Comparison of ENCODE assay signal across 8 cellular contexts in the genomic region with DNA sequence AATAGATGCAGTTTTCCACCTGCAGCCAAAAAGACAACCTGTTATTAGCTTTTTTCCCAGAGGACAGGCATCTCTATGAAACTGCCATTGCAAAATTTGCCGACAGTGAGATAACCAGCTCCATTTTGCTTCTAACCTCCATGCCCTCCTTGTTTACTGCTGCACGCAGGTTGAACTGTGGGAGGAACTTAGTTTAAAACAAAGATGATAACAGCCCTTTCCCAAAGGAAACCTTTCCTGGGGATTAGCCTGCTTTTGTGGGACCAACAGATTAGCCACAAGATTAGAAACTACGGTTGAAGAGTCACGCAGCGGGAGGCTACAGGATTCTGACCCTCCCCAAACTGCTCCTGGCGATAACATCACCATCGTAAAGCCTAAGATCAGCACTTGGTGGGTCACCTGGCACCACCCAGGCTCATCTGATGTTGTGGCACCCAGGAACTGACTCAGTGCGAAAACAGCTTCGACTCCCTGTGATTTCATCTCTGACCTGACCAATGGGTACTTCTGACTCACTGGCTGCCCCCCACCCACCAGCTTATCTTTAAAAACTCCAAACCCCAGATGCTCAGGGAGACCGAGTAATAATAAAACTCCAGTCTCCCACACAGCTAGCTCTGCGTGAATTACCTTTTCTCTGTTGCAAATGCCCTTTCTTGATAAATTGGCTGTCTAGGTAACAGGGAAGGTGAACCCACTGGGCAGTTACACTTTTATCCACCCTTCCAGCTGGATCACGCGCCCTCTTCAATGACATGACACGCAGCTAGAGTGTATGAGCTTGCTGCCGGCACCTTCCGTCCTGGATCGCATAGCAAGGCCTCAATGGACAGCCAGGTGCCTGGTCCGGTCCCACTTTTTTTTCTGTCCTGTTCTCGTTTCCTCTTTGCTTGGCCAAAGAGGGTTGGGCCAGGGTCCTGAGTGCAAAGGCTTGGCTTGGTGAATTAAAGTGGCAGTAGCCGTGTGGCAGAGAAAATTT. TPM values are rescaled to one million over a fixed set of nuclear protein-coding genes. Genes with fewer than 3 reads are reported as not detected.
A peak's percentile ranks its signal among the peaks of the same experiment; 100 is the strongest.
DNase-seq lines count a peak whose midpoint lies in the region; TF ChIP-seq lines count a peak whose summit lies in the region.

No MANE protein-coding gene starts in this region.

- peaks cover 36 to 66% (median 45%) of the 10 kb centered on the region in 4 donors for H3K4me1 Mint-ChIP-seq in CD4-positive, alpha-beta memory T cell
- H3K4me1 Mint-ChIP-seq in glutamatergic neuron (ENCODE audit: low read depth, unreplicated experiment), result peaks cover 9% of the 10 kb centered on the region

- peaks cover 13% of the 10 kb centered on the region; the same call in 1 of the 2 replicates for H3K79me2 ChIP-seq in Karpas-422 (ENCODE audit: low read length)

- H3K36me3 ChIP-seq in CD4-positive, alpha-beta memory T cell (ENCODE audit: insufficient read depth, low read length), result peaks cover 25% of the 10 kb centered on the region
- peaks cover 21% of the 10 kb centered on the region for H3K36me3 ChIP-seq in Karpas-422 (ENCODE audit: insufficient read depth, low read length)
- H3K36me3 ChIP-seq in skeletal muscle tissue (ENCODE audit: control insufficient read depth in 3 of 3, insufficient read depth in 3 of 3, low read length in 3 of 3), result peaks cover 35 to 40% (median 40%) of the 10 kb centered on the region in 3 donors

- peak overlapping the region; percentile 88 to 92 (median 89) for H3K4me3 Mint-ChIP-seq in CD4-positive, alpha-beta memory T cell
- peak overlapping the region; percentile 84 for H3K4me3 Mint-ChIP-seq in glutamatergic neuron (ENCODE audit: unreplicated experiment)

- no peaks in the 10 kb centered on the region for H3K9me3 Mint-ChIP-seq in CD4-positive, alpha-beta memory T cell
- peaks cover 9% of the 10 kb centered on the region for H3K9me3 Mint-ChIP-seq in glutamatergic neuron (ENCODE audit: unreplicated experiment)

- CTCF ChIA-PET in CD4-positive, alpha-beta memory T cell (lab: Charles Lee; ENCODE audit: partially characterized antibody), result interaction anchor here (0.9 to 1.8 kb wide), 11 partner anchors 11 to 208 kb away, joined by 3 to 9 read pairs (median 3); a partner anchor contains a TSS

- peak overlapping the region; percentile 97 for H3K27ac ChIP-seq in CD4-positive, alpha-beta memory T cell (ENCODE audit: low read depth, low read length)
- H3K27ac ChIP-seq in Karpas-422 (ENCODE audit: low read length), result peak overlapping the region; percentile 38
- H3K27ac ChIP-seq in skeletal muscle tissue (ENCODE audit: low read depth, low read length), result peak overlapping the region; percentile 84

- H3K27me3 ChIP-seq in CD4-positive, alpha-beta memory T cell (ENCODE audit: insufficient read depth, low read length), result no peaks in the 10 kb centered on the region
- H3K27me3 ChIP-seq in Karpas-422 (ENCODE audit: low read length), result no peaks in the 10 kb centered on the region
- H3K27me3 ChIP-seq in skeletal muscle tissue (ENCODE audit: control insufficient read depth in 3 of 3, insufficient read depth in 3 of 3, low read length in 3 of 3), result no peaks in the 10 kb centered on the region

- H3K4me1 ChIP-seq in CD4-positive, alpha-beta memory T cell (ENCODE audit: insufficient read depth, low read length), result peaks cover 56% of the 10 kb centered on the region
- H3K4me1 ChIP-seq in Karpas-422 (ENCODE audit: low read length) (peaks cover 54% of the 10 kb centered on the region), skeletal muscle tissue (ENCODE audit: control insufficient read depth in 3 of 3, insufficient read depth in 3 of 3, low read length in 3 of 3) (peaks cover 38 to 51% (median 50%) of the 10 kb centered on the region in 3 donors)

- H2AFZ ChIP-seq in Karpas-422 (ENCODE audit: low read length), result no peak overlapping the region

- no peak for TF ChIP-seq CTCF in glutamatergic neuron (IDR thresholded peaks at IDR 0.05; ENCODE audit: partially characterized antibody, unreplicated experiment)

- intact Hi-C loops in CD4-positive, alpha-beta memory T cell (cut with micrococcal nuclease), result loop anchor here (2.0 to 10.0 kb wide), 2 partner anchors 19 to 401 kb away; a partner anchor contains a TSS

- no peaks in the 10 kb centered on the region for H3K9me3 ChIP-seq in CD4-positive, alpha-beta memory T cell (ENCODE audit: control insufficient read depth in 1 of 2, low read length in 2 of 2)
- H3K9me3 ChIP-seq in Karpas-422 (ENCODE audit: low read length) (no peaks in the 10 kb centered on the region), skeletal muscle tissue (ENCODE audit: control insufficient read depth in 3 of 3, low read length in 3 of 3) (no peaks in the 10 kb centered on the region)

- peak overlapping the region; percentile 77 for H3K4me2 ChIP-seq in Karpas-422 (ENCODE audit: low read depth, low read length, poor library complexity, severe bottlenecking)

- no peaks in the 10 kb centered on the region for H3K9me2 ChIP-seq in Karpas-422 (replicated peaks; ENCODE audit: insufficient read depth, low read length)

- peak overlapping the region; percentile 90 to 99 (median 95) for H3K27ac Mint-ChIP-seq in CD4-positive, alpha-beta memory T cell
- H3K27ac Mint-ChIP-seq in glutamatergic neuron (ENCODE audit: unreplicated experiment), result peak overlapping the region; percentile 33

- peak in 4 of 5 donors; percentile 33 to 90 (median 44) for DNase-seq in CD4-positive, alpha-beta memory T cell
- DNase-seq in Karpas-422 (peak; percentile 63), glutamatergic neuron (no peak), inferior parietal cortex (ENCODE audit: extremely low spot score) (no peak), globus pallidus (ENCODE audit: low spot score) (no peak), iPS-NIHi7 (ENCODE audit: extremely low spot score) (no peak)
- peak; percentile 47 for DNase-seq in activated T-cell treated with anti-CD3 and anti-CD28 coated beads, Interleukin-2, amount 50 U/mL, for 1 hour

- H3K27me3 Mint-ChIP-seq in CD4-positive, alpha-beta memory T cell, result no peaks in the 10 kb centered on the region
- peaks cover 6% of the 10 kb centered on the region for H3K27me3 Mint-ChIP-seq in glutamatergic neuron (ENCODE audit: unreplicated experiment)

- peaks cover 25% of the 10 kb centered on the region; the same call in 1 of the 2 replicates for H4K20me1 ChIP-seq in Karpas-422 (ENCODE audit: insufficient read depth, low read depth, low read length)

- peak overlapping the region; percentile 91 to 92 for H3K4me3 ChIP-seq in CD4-positive, alpha-beta memory T cell (ENCODE audit: low read length in 2 of 2)
- H3K4me3 ChIP-seq in Karpas-422 (ENCODE audit: low read length) (peak overlapping the region; percentile 77), skeletal muscle tissue (ENCODE audit: low read length in 3 of 3) (peak overlapping the region; percentile 86 to 95 (median 94))

- POLR2A ChIA-PET in CD4-positive, alpha-beta memory T cell (lab: Charles Lee; ENCODE audit: partially characterized antibody), result interaction anchor here (0.7 to 5.4 kb wide), 28 partner anchors 8 to 524 kb away, joined by 3 to 82 read pairs (median 4); a partner anchor contains a TSS

- H3K9ac ChIP-seq in Karpas-422 (ENCODE audit: low read length) (peak overlapping the region; percentile 86), skeletal muscle tissue (ENCODE audit: low read depth in 1 of 3, low read length in 3 of 3) (peak overlapping the region; percentile 94 to 95 (median 95))

- H3K36me3 Mint-ChIP-seq in CD4-positive, alpha-beta memory T cell, result peaks cover 17 to 55% of the 10 kb centered on the region in 2 donors
- H3K36me3 Mint-ChIP-seq in glutamatergic neuron (ENCODE audit: unreplicated experiment), result no peaks in the 10 kb centered on the region

RNA-seq across cellular contexts. Expression of a gene that starts 27.2 kb away (rescaled TPM):
- 10 to 100 TPM; 41.3 to 41.4 TPM for total RNA-seq in CD4-positive, alpha-beta memory T cell
- 10 to 100 TPM in 1 of 2 donors, 1 to 10 TPM in 1; 2.6 to 35.5 TPM for polyA plus RNA-seq in CD4-positive, alpha-beta memory T cell
- 19.2 and 27.6 TPM in 2 replicates for total RNA-seq in Karpas-422 (2014; rRNA removed; shearing (Covaris generic); ENCODE audit: low replicate concordance)
- total RNA-seq in glutamatergic neuron (ENCODE audit: unreplicated experiment) (17.2 TPM), skeletal muscle tissue (10.4 TPM)

RNA-seq across cellular contexts. Expression of a gene that starts 27.3 kb away (rescaled TPM):
- 1 to 10 TPM; 2.8 to 3.2 TPM for total RNA-seq in CD4-positive, alpha-beta memory T cell
- polyA plus RNA-seq in CD4-positive, alpha-beta memory T cell, result 1 to 10 TPM in 1 of 2 donors, under 1 TPM in 1; 0.55 to 1.9 TPM
- 3.0 and 3.8 TPM in 2 replicates for total RNA-seq in Karpas-422 (2014; rRNA removed; shearing (Covaris generic); ENCODE audit: low replicate concordance)
- 34.5 TPM for total RNA-seq in glutamatergic neuron (ENCODE audit: unreplicated experiment)
- total RNA-seq in skeletal muscle tissue, result 12.5 TPM

Comparison
In these comparisons a context has a peak if more than half of its experiments do, and no peak if none do; other contexts are left out.
1. DNase-seq: peak in CD4-positive, alpha-beta memory T cell (4 of 5), Karpas-422 (single experiment) and activated T-cell treated with anti-CD3 and anti-CD28 coated beads, Interleukin-2, amount 50 U/mL, for 1 hour (single experiment); none in glutamatergic neuron (single experiment), inferior parietal cortex (single experiment), globus pallidus (single experiment) and iPS-NIHi7 (single experiment).
2. H3K27ac ChIP-seq: peak in every context shown above with its lines; median percentile 97 in CD4-positive, alpha-beta memory T cell; 84 in skeletal muscle tissue; 38 in Karpas-422.
3. Peak in every context shown above with its lines, with median percentiles within 50 percentile points of each other: H3K4me3 ChIP-seq.